8 cellular contexts compared by ENCODE assay signal in genomic region chr16:72990003-72990521, GRCh38.
A peak's percentile ranks its signal among the peaks of the same experiment; 100 is the strongest.
DNase-seq lines count a peak whose midpoint lies in the region; ATAC-seq and TF ChIP-seq lines count a peak whose summit lies in the region.

No MANE protein-coding gene starts in this region.

- DNase-seq in AG10803 (ENCODE audit: low read depth) = peak; percentile 87
- DNase-seq in LoVo (ENCODE audit: low spot score) = peak; percentile 46
- peak; percentile 83 for DNase-seq in epithelial cell of esophagus (ENCODE audit: low read depth)
- no peak for DNase-seq in nephron progenitor cell
- DNase-seq in NCI-H345 treated with DMSO at 0.1 percent for 48 hours (lab: John Stamatoyannopoulos, UW; ENCODE audit: unreplicated experiment) = no peak
- DNase-seq in SKM-1 treated with dmso at 0.1 percent for 144 hours (lab: John Stamatoyannopoulos, UW; ENCODE audit: unreplicated experiment) = no peak

- H3K27me3 Mint-ChIP-seq in nephron progenitor cell (ENCODE audit: low read depth, poor library complexity) = peaks cover 3% of the 10 kb centered on the region

- H3K4me3 Mint-ChIP-seq in nephron progenitor cell = peak overlapping the region; percentile 9

- H3K4me3 ChIP-seq in AG10803 (ENCODE audit: low read length) = peak overlapping the region; percentile 52
- peak overlapping the region; percentile 35 for H3K4me3 ChIP-seq in epithelial cell of esophagus (ENCODE audit: low read length)

- H3K27ac Mint-ChIP-seq in nephron progenitor cell = peak overlapping the region; percentile 61

- H3K9me3 Mint-ChIP-seq in nephron progenitor cell = no peaks in the 10 kb centered on the region

- no peaks in the 10 kb centered on the region for H3K36me3 Mint-ChIP-seq in nephron progenitor cell (ENCODE audit: low read depth)

- ATAC-seq in HG03039 (IDR thresholded peaks at IDR 0.05; ENCODE audit: unreplicated experiment) (no peak), GM19328 (IDR thresholded peaks at IDR 0.05; ENCODE audit: unreplicated experiment) (no peak)

- TF ChIP-seq CTCF in AG10803 (conservative IDR thresholded peaks at IDR 0.05; ENCODE audit: low read length) (no peak), epithelial cell of esophagus (IDR thresholded peaks at IDR 0.05; ENCODE audit: insufficient read depth, low read depth, low read length, missing control alignments) (no peak), nephron progenitor cell (IDR thresholded peaks at IDR 0.05) (no peak)

- peaks cover 92% of the 10 kb centered on the region for H3K4me1 Mint-ChIP-seq in nephron progenitor cell

Comparison
In these comparisons a context has a peak if more than half of its experiments do, and no peak if none do; other contexts are left out.
1. DNase-seq: peak in AG10803 (single experiment), LoVo (single experiment) and epithelial cell of esophagus (single experiment); none in nephron progenitor cell (single experiment), NCI-H345 treated with DMSO at 0.1 percent for 48 hours (single experiment) and SKM-1 treated with dmso at 0.1 percent for 144 hours (single experiment).